2 cellular contexts compared by ENCODE assay signal in the genomic region with DNA sequence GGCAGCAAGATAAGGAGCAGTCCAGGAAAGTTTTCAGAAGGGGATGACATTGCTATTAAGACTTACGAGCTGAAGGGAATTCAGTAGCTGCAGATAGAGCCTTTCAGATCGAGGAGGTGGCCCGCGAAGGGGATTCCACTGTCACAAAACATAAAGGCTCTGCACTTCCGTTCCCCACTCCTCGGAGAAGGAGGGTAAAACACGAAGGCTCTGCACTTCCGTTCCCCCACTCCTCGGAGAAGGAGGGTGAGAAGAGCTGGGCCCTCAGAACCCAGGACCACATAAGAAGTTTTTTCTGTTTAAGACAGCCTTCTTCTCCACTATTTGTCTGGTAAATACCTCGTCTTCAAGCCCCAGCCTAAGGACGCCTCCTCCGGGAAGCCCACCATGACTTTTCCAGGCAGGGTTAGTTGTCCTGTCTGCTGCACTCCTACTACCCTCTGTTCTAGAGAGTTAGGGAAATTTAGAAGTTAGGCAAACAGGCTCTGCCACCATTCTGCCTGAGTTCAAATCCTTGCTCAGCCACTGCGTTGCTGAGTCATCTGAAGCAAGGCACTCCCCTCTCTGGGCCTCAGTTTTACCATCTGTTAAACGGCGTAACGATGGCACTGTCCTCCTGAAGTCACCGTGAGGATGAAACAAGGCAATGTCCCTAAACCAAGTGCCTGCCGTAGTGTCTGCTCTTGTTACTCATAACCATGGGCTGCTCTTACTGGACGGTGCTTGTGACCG.
TF ChIP-seq lines count a peak whose summit lies in the region.

No MANE protein-coding gene starts in this region.

TF ChIP-seq in HCT116, 20 proteins besides CTCF, POLR2A, EP300 and RAD21:
- TF ChIP-seq CBX3 (IDR thresholded peaks at IDR 0.05; ENCODE audit: low read depth), result no peak
- TF ChIP-seq, protein P1, sequence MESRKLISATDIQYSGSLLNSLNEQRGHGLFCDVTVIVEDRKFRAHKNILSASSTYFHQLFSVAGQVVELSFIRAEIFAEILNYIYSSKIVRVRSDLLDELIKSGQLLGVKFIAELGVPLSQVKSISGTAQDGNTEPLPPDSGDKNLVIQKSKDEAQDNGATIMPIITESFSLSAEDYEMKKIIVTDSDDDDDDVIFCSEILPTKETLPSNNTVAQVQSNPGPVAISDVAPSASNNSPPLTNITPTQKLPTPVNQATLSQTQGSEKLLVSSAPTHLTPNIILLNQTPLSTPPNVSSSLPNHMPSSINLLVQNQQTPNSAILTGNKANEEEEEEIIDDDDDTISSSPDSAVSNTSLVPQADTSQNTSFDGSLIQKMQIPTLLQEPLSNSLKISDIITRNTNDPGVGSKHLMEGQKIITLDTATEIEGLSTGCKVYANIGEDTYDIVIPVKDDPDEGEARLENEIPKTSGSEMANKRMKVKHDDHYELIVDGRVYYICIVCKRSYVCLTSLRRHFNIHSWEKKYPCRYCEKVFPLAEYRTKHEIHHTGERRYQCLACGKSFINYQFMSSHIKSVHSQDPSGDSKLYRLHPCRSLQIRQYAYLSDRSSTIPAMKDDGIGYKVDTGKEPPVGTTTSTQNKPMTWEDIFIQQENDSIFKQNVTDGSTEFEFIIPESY (IDR thresholded peaks at IDR 0.05; ENCODE audit: extremely low read depth, insufficient replicate concordance, low read length), result no peak
- no peak for TF ChIP-seq ZFX (IDR thresholded peaks at IDR 0.05)

TF ChIP-seq in endothelial cell of umbilical vein, 7 proteins besides CTCF, POLR2A, EP300 and RAD21:
- TF ChIP-seq POLR2AphosphoS5 (IDR thresholded peaks at IDR 0.05; ENCODE audit: insufficient read depth, low read depth, low read length) (no peak), MYC (IDR thresholded peaks at IDR 0.05; ENCODE audit: low read depth, low read length) (no peak), GATA2 (IDR thresholded peaks at IDR 0.05; ENCODE audit: insufficient read depth, insufficient read length, low read depth, low read length) (no peak), FOS (IDR thresholded peaks at IDR 0.05; ENCODE audit: borderline replicate concordance, insufficient read depth, low read length) (no peak), EZH2 (IDR thresholded peaks at IDR 0.05; ENCODE audit: borderline replicate concordance, low read depth, low read length, severe bottlenecking) (no peak), JUN (IDR thresholded peaks at IDR 0.05; ENCODE audit: borderline replicate concordance, insufficient read depth, insufficient read length, low read depth) (no peak)
- TF ChIP-seq, protein P2, sequence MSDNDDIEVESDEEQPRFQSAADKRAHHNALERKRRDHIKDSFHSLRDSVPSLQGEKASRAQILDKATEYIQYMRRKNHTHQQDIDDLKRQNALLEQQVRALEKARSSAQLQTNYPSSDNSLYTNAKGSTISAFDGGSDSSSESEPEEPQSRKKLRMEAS (IDR thresholded peaks at IDR 0.05; ENCODE audit: insufficient read depth, insufficient read length), result no peak
